Comparison of ENCODE assay signal across 1 cellular context in the genomic region with DNA sequence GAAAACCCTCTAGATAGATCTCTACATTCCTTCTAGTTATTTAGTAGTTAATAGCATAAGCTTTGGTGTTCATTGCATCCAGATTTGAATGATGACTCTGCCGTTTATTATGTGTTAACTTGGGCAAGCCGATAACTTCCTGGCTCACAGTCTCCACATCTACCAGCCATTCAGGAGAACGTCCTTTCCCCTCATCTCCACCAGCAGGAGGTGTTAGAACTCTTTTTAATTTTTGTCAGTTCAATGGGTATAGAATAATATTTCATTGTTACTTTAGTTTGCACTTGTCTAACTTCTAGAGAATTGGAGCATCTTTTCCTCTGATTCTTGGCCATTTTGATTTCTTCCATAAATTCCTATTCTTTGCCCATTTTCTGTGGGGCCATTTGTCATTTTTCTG.
TF ChIP-seq lines count a peak whose summit lies in the region.

No MANE protein-coding gene starts in this region.

TF ChIP-seq in K562, 482 proteins besides CTCF, POLR2A, EP300 and RAD21 (continued from another document):
- TF ChIP-seq, protein P1, sequence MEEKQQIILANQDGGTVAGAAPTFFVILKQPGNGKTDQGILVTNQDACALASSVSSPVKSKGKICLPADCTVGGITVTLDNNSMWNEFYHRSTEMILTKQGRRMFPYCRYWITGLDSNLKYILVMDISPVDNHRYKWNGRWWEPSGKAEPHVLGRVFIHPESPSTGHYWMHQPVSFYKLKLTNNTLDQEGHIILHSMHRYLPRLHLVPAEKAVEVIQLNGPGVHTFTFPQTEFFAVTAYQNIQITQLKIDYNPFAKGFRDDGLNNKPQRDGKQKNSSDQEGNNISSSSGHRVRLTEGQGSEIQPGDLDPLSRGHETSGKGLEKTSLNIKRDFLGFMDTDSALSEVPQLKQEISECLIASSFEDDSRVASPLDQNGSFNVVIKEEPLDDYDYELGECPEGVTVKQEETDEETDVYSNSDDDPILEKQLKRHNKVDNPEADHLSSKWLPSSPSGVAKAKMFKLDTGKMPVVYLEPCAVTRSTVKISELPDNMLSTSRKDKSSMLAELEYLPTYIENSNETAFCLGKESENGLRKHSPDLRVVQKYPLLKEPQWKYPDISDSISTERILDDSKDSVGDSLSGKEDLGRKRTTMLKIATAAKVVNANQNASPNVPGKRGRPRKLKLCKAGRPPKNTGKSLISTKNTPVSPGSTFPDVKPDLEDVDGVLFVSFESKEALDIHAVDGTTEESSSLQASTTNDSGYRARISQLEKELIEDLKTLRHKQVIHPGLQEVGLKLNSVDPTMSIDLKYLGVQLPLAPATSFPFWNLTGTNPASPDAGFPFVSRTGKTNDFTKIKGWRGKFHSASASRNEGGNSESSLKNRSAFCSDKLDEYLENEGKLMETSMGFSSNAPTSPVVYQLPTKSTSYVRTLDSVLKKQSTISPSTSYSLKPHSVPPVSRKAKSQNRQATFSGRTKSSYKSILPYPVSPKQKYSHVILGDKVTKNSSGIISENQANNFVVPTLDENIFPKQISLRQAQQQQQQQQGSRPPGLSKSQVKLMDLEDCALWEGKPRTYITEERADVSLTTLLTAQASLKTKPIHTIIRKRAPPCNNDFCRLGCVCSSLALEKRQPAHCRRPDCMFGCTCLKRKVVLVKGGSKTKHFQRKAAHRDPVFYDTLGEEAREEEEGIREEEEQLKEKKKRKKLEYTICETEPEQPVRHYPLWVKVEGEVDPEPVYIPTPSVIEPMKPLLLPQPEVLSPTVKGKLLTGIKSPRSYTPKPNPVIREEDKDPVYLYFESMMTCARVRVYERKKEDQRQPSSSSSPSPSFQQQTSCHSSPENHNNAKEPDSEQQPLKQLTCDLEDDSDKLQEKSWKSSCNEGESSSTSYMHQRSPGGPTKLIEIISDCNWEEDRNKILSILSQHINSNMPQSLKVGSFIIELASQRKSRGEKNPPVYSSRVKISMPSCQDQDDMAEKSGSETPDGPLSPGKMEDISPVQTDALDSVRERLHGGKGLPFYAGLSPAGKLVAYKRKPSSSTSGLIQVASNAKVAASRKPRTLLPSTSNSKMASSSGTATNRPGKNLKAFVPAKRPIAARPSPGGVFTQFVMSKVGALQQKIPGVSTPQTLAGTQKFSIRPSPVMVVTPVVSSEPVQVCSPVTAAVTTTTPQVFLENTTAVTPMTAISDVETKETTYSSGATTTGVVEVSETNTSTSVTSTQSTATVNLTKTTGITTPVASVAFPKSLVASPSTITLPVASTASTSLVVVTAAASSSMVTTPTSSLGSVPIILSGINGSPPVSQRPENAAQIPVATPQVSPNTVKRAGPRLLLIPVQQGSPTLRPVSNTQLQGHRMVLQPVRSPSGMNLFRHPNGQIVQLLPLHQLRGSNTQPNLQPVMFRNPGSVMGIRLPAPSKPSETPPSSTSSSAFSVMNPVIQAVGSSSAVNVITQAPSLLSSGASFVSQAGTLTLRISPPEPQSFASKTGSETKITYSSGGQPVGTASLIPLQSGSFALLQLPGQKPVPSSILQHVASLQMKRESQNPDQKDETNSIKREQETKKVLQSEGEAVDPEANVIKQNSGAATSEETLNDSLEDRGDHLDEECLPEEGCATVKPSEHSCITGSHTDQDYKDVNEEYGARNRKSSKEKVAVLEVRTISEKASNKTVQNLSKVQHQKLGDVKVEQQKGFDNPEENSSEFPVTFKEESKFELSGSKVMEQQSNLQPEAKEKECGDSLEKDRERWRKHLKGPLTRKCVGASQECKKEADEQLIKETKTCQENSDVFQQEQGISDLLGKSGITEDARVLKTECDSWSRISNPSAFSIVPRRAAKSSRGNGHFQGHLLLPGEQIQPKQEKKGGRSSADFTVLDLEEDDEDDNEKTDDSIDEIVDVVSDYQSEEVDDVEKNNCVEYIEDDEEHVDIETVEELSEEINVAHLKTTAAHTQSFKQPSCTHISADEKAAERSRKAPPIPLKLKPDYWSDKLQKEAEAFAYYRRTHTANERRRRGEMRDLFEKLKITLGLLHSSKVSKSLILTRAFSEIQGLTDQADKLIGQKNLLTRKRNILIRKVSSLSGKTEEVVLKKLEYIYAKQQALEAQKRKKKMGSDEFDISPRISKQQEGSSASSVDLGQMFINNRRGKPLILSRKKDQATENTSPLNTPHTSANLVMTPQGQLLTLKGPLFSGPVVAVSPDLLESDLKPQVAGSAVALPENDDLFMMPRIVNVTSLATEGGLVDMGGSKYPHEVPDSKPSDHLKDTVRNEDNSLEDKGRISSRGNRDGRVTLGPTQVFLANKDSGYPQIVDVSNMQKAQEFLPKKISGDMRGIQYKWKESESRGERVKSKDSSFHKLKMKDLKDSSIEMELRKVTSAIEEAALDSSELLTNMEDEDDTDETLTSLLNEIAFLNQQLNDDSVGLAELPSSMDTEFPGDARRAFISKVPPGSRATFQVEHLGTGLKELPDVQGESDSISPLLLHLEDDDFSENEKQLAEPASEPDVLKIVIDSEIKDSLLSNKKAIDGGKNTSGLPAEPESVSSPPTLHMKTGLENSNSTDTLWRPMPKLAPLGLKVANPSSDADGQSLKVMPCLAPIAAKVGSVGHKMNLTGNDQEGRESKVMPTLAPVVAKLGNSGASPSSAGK (IDR thresholded peaks at IDR 0.05): 0 out of 2 replicates have a peak, but pooled peaks have one; percentile 17
- TF ChIP-seq C11orf30 (IDR thresholded peaks at IDR 0.05; ENCODE audit: low read depth) (peak; percentile 9; the same call in 1 of the 2 replicates), SMC3 (conservative IDR thresholded peaks at IDR 0.05; ENCODE audit: insufficient read depth, low read depth, low read length) (0 out of 2 replicates have a peak, but pooled peaks have one; percentile 48), ARID2 (IDR thresholded peaks at IDR 0.05) (0 out of 2 replicates have a peak, but pooled peaks have one; percentile 58), RBM25 (IDR thresholded peaks at IDR 0.05; ENCODE audit: low read depth, low read length, severe bottlenecking) (peak; percentile 56), L3MBTL2 (IDR thresholded peaks at IDR 0.05) (no peak), ZNF174 (CRISPR knock-in tag; IDR thresholded peaks at IDR 0.05) (no peak), PHB2 (IDR thresholded peaks at IDR 0.05; ENCODE audit: low read depth) (no peak)
